26 cellular contexts compared by ENCODE assay signal in genomic region chr7:137634356-137634755, GRCh38.
"Had no signal": no experiment of that assay in that cellular context is flagged by ENCODE, and none has a peak within 500 bp of the region (broad histone marks: within the 10 kb centered on the region; RNA-seq: fewer than 3 reads in every experiment).

No MANE protein-coding gene starts in this region.

- H3K4me1 Mint-ChIP-seq: activated CD4-positive, alpha-beta memory T cell treated with anti-CD3 and anti-CD28 coated beads, Interleukin-2, amount 10 ng/mL, durations not matched to agents 7 days and 5 days; activated CD4-positive, alpha-beta T cell treated with anti-CD3 and anti-CD28 coated beads, Interleukin-2, amount 10 ng/mL, durations not matched to agents 7 days and 5 days; activated naive CD4-positive, alpha-beta T cell treated with anti-CD3 and anti-CD28 coated beads, Interleukin-2, amount 10 ng/mL, durations not matched to agents 7 days and 5 days; activated naive CD8-positive, alpha-beta T cell treated with anti-CD3 and anti-CD28 coated beads, Interleukin-2, amount 10 ng/mL, durations not matched to agents 7 days and 5 days; brain had no signal

- H3K9me3 ChIP-seq: ascending aorta, esophagus muscularis mucosa, gastroesophageal sphincter, heart right ventricle had no signal

- H3K27ac ChIP-seq: ascending aorta, esophagus muscularis mucosa, gastroesophageal sphincter, heart right ventricle, VCaP had no signal

- H3K27ac Mint-ChIP-seq: activated CD4-positive, alpha-beta memory T cell treated with anti-CD3 and anti-CD28 coated beads, Interleukin-2, amount 10 ng/mL, durations not matched to agents 7 days and 5 days; activated CD4-positive, alpha-beta T cell treated with anti-CD3 and anti-CD28 coated beads, Interleukin-2, amount 10 ng/mL, durations not matched to agents 7 days and 5 days; activated naive CD4-positive, alpha-beta T cell treated with anti-CD3 and anti-CD28 coated beads, Interleukin-2, amount 10 ng/mL, durations not matched to agents 7 days and 5 days; activated naive CD4-positive, alpha-beta T cell treated with anti-CD3 and anti-CD28 coated beads, Interleukin-2, amount 50 U/mL, for 72 hours; activated naive CD8-positive, alpha-beta T cell treated with anti-CD3 and anti-CD28 coated beads, Interleukin-2, amount 10 ng/mL, durations not matched to agents 7 days and 5 days; activated T-cell treated with anti-CD3 and anti-CD28 coated beads, Interleukin-2, amount 50 U/mL, for 24 hours; activated T-cell treated with anti-CD3 and anti-CD28 coated beads, Interleukin-2, amount 50 U/mL, for 72 hours; brain; WTC11 had no signal

- H3K4me1 ChIP-seq: ascending aorta, esophagus muscularis mucosa, gastroesophageal sphincter, heart right ventricle had no signal

- H3K9me3 Mint-ChIP-seq: activated CD4-positive, alpha-beta memory T cell treated with anti-CD3 and anti-CD28 coated beads, Interleukin-2, amount 10 ng/mL, durations not matched to agents 7 days and 5 days; activated CD4-positive, alpha-beta T cell treated with anti-CD3 and anti-CD28 coated beads, Interleukin-2, amount 10 ng/mL, durations not matched to agents 7 days and 5 days; activated naive CD4-positive, alpha-beta T cell treated with anti-CD3 and anti-CD28 coated beads, Interleukin-2, amount 10 ng/mL, durations not matched to agents 7 days and 5 days; activated naive CD4-positive, alpha-beta T cell treated with anti-CD3 and anti-CD28 coated beads, Interleukin-2, amount 50 U/mL, for 72 hours; activated naive CD8-positive, alpha-beta T cell treated with anti-CD3 and anti-CD28 coated beads, Interleukin-2, amount 10 ng/mL, durations not matched to agents 7 days and 5 days; activated T-cell treated with anti-CD3 and anti-CD28 coated beads, Interleukin-2, amount 50 U/mL, for 24 hours; activated T-cell treated with anti-CD3 and anti-CD28 coated beads, Interleukin-2, amount 50 U/mL, for 72 hours; brain had no signal

- H3K4me3 Mint-ChIP-seq: activated CD4-positive, alpha-beta memory T cell treated with anti-CD3 and anti-CD28 coated beads, Interleukin-2, amount 10 ng/mL, durations not matched to agents 7 days and 5 days; activated CD4-positive, alpha-beta T cell treated with anti-CD3 and anti-CD28 coated beads, Interleukin-2, amount 10 ng/mL, durations not matched to agents 7 days and 5 days; activated naive CD4-positive, alpha-beta T cell treated with anti-CD3 and anti-CD28 coated beads, Interleukin-2, amount 10 ng/mL, durations not matched to agents 7 days and 5 days; activated naive CD8-positive, alpha-beta T cell treated with anti-CD3 and anti-CD28 coated beads, Interleukin-2, amount 10 ng/mL, durations not matched to agents 7 days and 5 days; activated T-cell treated with anti-CD3 and anti-CD28 coated beads, Interleukin-2, amount 50 U/mL, for 24 hours; activated T-cell treated with anti-CD3 and anti-CD28 coated beads, Interleukin-2, amount 50 U/mL, for 72 hours; brain; WTC11 had no signal

- H3K27me3 ChIP-seq: ascending aorta, esophagus muscularis mucosa, gastroesophageal sphincter, heart right ventricle had no signal

- H3K36me3 Mint-ChIP-seq: activated naive CD4-positive, alpha-beta T cell treated with anti-CD3 and anti-CD28 coated beads, Interleukin-2, amount 10 ng/mL, durations not matched to agents 7 days and 5 days; activated naive CD4-positive, alpha-beta T cell treated with anti-CD3 and anti-CD28 coated beads, Interleukin-2, amount 50 U/mL, for 72 hours; activated naive CD8-positive, alpha-beta T cell treated with anti-CD3 and anti-CD28 coated beads, Interleukin-2, amount 10 ng/mL, durations not matched to agents 7 days and 5 days; brain; WTC11 had no signal

- H3K4me3 ChIP-seq: ascending aorta, esophagus muscularis mucosa, gastroesophageal sphincter, heart right ventricle had no signal

- H3K36me3 ChIP-seq: ascending aorta, esophagus muscularis mucosa, gastroesophageal sphincter, heart right ventricle had no signal

- H3K27me3 Mint-ChIP-seq: activated CD4-positive, alpha-beta memory T cell treated with anti-CD3 and anti-CD28 coated beads, Interleukin-2, amount 10 ng/mL, durations not matched to agents 7 days and 5 days had no signal

- DNase-seq: activated CD4-positive, alpha-beta memory T cell treated with anti-CD3 and anti-CD28 coated beads, Interleukin-2, amount 10 ng/mL, durations not matched to agents 7 days and 5 days; activated CD4-positive, alpha-beta T cell treated with anti-CD3 and anti-CD28 coated beads for 1 hour; activated CD4-positive, alpha-beta T cell treated with anti-CD3 and anti-CD28 coated beads for 4 hours; activated CD4-positive, alpha-beta T cell treated with anti-CD3 and anti-CD28 coated beads, Interleukin-2, amount 10 ng/mL, durations not matched to agents 7 days and 5 days; activated CD4-positive, alpha-beta T cell treated with anti-CD3 and anti-CD28 coated beads, Interleukin-2, amount 50 U/mL, for 4 hours; activated CD8-positive, alpha-beta memory T cell treated with anti-CD3 and anti-CD28 coated beads, Interleukin-2, amount 50 U/mL, for 48 hours; activated gamma-delta T cell; activated naive CD4-positive, alpha-beta T cell; activated naive CD4-positive, alpha-beta T cell treated with anti-CD3 and anti-CD28 coated beads, Interleukin-2, amount 10 ng/mL, durations not matched to agents 7 days and 5 days; activated naive CD8-positive, alpha-beta T cell treated with anti-CD3 and anti-CD28 coated beads, Interleukin-2, amount 10 ng/mL, durations not matched to agents 7 days and 5 days; activated T-cell treated with anti-CD3 and anti-CD28 coated beads for 4 hours; activated T-cell treated with anti-CD3 and anti-CD28 coated beads, Interleukin-2, amount 50 U/mL, for 24 hours; activated T-cell treated with anti-CD3 and anti-CD28 coated beads, Interleukin-2, amount 50 U/mL, for 72 hours; cortex of kidney; dermis blood vessel endothelial cell; effector CD4-positive, alpha-beta T cell; foreskin melanocyte; heart right ventricle; T-helper 2 cell had no signal
